8 cellular contexts compared by ENCODE assay signal in the genomic region with DNA sequence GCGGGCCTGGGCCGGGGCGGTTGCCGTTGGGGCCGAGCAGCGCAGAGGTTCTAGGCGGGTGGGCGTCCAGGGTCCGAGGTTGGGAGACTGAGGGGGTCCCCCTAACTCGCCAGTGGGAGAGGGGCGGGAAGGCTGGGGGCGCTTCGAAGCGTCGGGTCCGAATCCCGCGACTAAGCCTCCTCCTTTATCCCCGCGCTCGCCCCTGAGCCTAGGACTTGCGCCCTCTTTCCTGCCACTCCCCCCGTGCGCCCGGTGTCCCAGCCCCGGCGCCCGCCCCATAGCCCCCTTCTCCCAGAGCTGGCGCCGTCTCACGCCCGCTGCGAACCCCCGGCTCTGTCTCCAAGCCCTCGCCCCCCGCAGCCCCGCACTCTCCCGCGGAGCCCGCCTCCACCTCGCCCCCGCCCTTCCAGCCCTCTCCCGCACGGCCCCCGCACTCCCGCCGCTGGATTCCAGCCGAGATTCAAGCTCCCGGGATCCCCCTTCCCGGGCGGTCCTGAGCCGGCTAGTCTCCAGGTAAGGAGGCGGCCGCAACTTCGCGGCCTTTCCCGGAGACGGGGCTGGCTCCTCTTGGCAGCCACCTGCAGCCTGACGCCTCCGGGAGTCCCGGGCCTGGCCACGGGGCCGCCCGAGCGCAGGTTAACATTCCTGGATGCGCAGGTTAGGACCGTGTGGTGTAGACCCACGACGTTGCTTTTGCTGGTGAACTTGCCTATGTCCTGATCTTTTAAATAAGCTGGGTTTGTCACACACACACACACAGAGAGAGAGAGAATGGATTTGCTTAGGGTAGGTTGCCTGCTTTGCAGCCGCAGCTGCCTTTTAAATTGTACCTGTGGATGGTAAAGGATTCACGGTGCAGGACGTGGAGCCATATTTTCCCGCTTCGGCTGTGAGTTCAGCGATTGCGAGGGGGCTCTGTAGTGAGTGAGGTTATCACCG. TPM values are rescaled to one million over a fixed set of nuclear protein-coding genes. Genes with fewer than 3 reads are reported as not detected.
DNase-seq lines count a peak whose midpoint lies in the region; ATAC-seq, FAIRE-seq and TF ChIP-seq lines count a peak whose summit lies in the region.

No MANE protein-coding gene starts in this region.

- no peak overlapping the region for H4K8ac ChIP-seq in H9 (replicated peaks; ENCODE audit: insufficient read length, low read depth, low read length)

- H3K4me1 ChIP-seq in H9 (ENCODE audit: insufficient read depth, low read length) (peaks cover 3% of the 10 kb centered on the region; the same call in 1 of the 2 replicates), PC-3 (ENCODE audit: insufficient read depth, low read length) (peaks cover 11% of the 10 kb centered on the region; the same call in 1 of the 2 replicates), body of pancreas (peaks cover 39% of the 10 kb centered on the region), small intestine (ENCODE audit: control insufficient read depth in 2 of 2, insufficient read depth in 1 of 2, low read depth in 1 of 2, low read length in 1 of 2) (no peaks in the 10 kb centered on the region)

- H3K9me2 ChIP-seq in PC-3 (replicated peaks; ENCODE audit: low read length): no peaks in the 10 kb centered on the region

- peak in 1 of 3 donors; percentile 11 for TF ChIP-seq POLR2A in body of pancreas (IDR thresholded peaks at IDR 0.05)

- no peak overlapping the region for H3K56ac ChIP-seq in H9 (ENCODE audit: insufficient read length, low read depth, low read length)

- H3K36me3 ChIP-seq in PC-3 (ENCODE audit: low read depth, low read length) (no peaks in the 10 kb centered on the region), body of pancreas (replicated peaks in 1 of 2; ENCODE audit: insufficient read depth in 1 of 2, low read depth in 2 of 2) (no peaks in the 10 kb centered on the region), small intestine (ENCODE audit: control insufficient read depth in 2 of 2, insufficient read depth in 2 of 2, low read length in 2 of 2) (no peaks in the 10 kb centered on the region)

- H3F3A ChIP-seq in PC-3 (ENCODE audit: low read length, unreplicated experiment): no peaks in the 10 kb centered on the region

- no peak overlapping the region for H2BK120ac ChIP-seq in H9 (ENCODE audit: low read depth, low read length, poor library complexity, severe bottlenecking)

- CTCF ChIA-PET in PC-3 (lab: Charles Lee): interaction anchor here (0.6 to 1.3 kb wide), 11 partner anchors 13 to 645 kb away, joined by 3 to 18 read pairs (median 3); no protein-coding TSS in a partner anchor

- H3K9me3 ChIP-seq in H9 (ENCODE audit: control insufficient read depth, low read depth, low read length) (no peaks in the 10 kb centered on the region), PC-3 (ENCODE audit: low read length) (no peaks in the 10 kb centered on the region), body of pancreas (no peaks in the 10 kb centered on the region), small intestine (ENCODE audit: control insufficient read depth, low read depth) (no peaks in the 10 kb centered on the region)

- intact Hi-C loops in PC-3 (cut with micrococcal nuclease) (loop anchor here (1.0 to 2.0 kb wide), 2 partner anchors 44 to 71 kb away; no protein-coding TSS in a partner anchor), body of pancreas (cut with DNase I) (no loop called here)

- peak overlapping the region; percentile 67 to 84 for H3K4me3 Mint-ChIP-seq in H9

- H2BK12ac ChIP-seq in H9 (ENCODE audit: insufficient read length, low read depth, low read length): no peak overlapping the region

- H3K4me1 Mint-ChIP-seq in H9: peaks cover 50 to 57% of the 10 kb centered on the region in 2 experiments

- H3K14ac ChIP-seq in H9 (ENCODE audit: insufficient read depth, low read length): peak overlapping the region; percentile 89

- WGBS in H9 (ENCODE audit: extremely low coverage, insufficient read length, low lambda C conversion rate): no CpG with 5 or more reads among the region's 77 CpGs
- 3 to 13% methylated on average over 28 to 77 of the region's 77 CpGs for WGBS in body of pancreas, 2 donors
- 2 to 5% (median 2%) methylated on average over 41 to 77 of the region's 77 CpGs for WGBS in small intestine, 3 donors

- DNase-seq in D341Med (ENCODE audit: low spot score): peak; percentile 70
- DNase-seq in H9: peak; percentile 63
- peak; percentile 50 for DNase-seq in PC-3
- DNase-seq in body of pancreas: peak; percentile 59 to 68 (median 64)
- peak; percentile 63 for DNase-seq in iPS-NIHi11 (ENCODE audit: low spot score)
- DNase-seq in small intestine: peak; percentile 54
- DNase-seq in GDM1 (lab: John Stamatoyannopoulos, UW): no peak

- H4K20me1 ChIP-seq in H9 (ENCODE audit: control insufficient read depth, insufficient read depth, insufficient read length): no peaks in the 10 kb centered on the region
- H4K20me1 ChIP-seq in PC-3 (ENCODE audit: low read length): no peaks in the 10 kb centered on the region

- H3K36me3 Mint-ChIP-seq in H9 (ENCODE audit: insufficient read depth in 1 of 3, low read depth in 3 of 3): peaks cover 0 to 17% (median 13%) of the 10 kb centered on the region in 3 experiments; a peak in 5 of 7 replicates

- no peak overlapping the region for H3T11ph ChIP-seq in H9 (ENCODE audit: low read length)

- no peaks in the 10 kb centered on the region for H3K79me1 ChIP-seq in H9 (ENCODE audit: insufficient read depth, low read depth, low read length, poor library complexity, severe bottlenecking)

- H3K9me3 Mint-ChIP-seq in H9: no peaks in the 10 kb centered on the region

- ATAC-seq in PC-3 (peak; percentile 59), body of pancreas (peak; percentile 49), HG03469 (IDR thresholded peaks at IDR 0.05; ENCODE audit: unreplicated experiment) (no peak)

- no peak for TF ChIP-seq CTCF in H9 (conservative IDR thresholded peaks at IDR 0.05)
- no peak; the same call in 1 of the 2 replicates for TF ChIP-seq CTCF in PC-3 (conservative IDR thresholded peaks at IDR 0.05; ENCODE audit: low read depth, low read length)
- peak in 3 of 7 experiments; percentile 6 to 21 (median 11) for TF ChIP-seq CTCF in body of pancreas (IDR thresholded peaks at IDR 0.05)

- no peak for FAIRE-seq in small intestine (lab: Jason Lieb, UNC)

- H3K23ac ChIP-seq in H9 (ENCODE audit: insufficient read length, low read depth, low read length): no peak overlapping the region

- H2AK5ac ChIP-seq in H9 (ENCODE audit: insufficient read length, low read length): no peak overlapping the region

- H2BK15ac ChIP-seq in H9 (ENCODE audit: low read depth, low read length): no peak overlapping the region

- peaks cover 34% of the 10 kb centered on the region for H3K27me3 Mint-ChIP-seq in H9 (ENCODE audit: low read depth)

- H3K4me2 ChIP-seq in H9 (ENCODE audit: insufficient read depth, insufficient read length, low read length) (peak overlapping the region; percentile 85), PC-3 (ENCODE audit: low read length) (peak overlapping the region; percentile 73)

- H3K4ac ChIP-seq in H9 (ENCODE audit: low read depth, low read length): no peak overlapping the region

- H3K27ac Mint-ChIP-seq in H9: peak overlapping the region in 2 of 3 experiments; percentile 24 to 26; a peak in 2 of 7 replicates

- BruUV-seq in PC-3 (replicated peaks; lab: Mats Ljungman, UMichigan): TSS peak; percentile 36

- H3K23me2 ChIP-seq in H9 (ENCODE audit: insufficient read length, low read depth, low read length, poor library complexity, severe bottlenecking): peaks cover 14% of the 10 kb centered on the region

- H2AFZ ChIP-seq in H9 (ENCODE audit: low read length): no peak overlapping the region
- H2AFZ ChIP-seq in PC-3 (ENCODE audit: low read length): peak overlapping the region; percentile 82

- no peak overlapping the region for H2BK5ac ChIP-seq in H9 (ENCODE audit: insufficient read length, low read length)

- H3K18ac ChIP-seq in H9 (ENCODE audit: insufficient read length, low read depth, low read length): peak overlapping the region; percentile 61

- H2BK20ac ChIP-seq in H9 (ENCODE audit: low read depth, low read length, poor library complexity, severe bottlenecking): no peak overlapping the region

- POLR2A ChIA-PET in PC-3 (lab: Charles Lee; ENCODE audit: unreplicated experiment): interaction anchor here (0.6 to 0.8 kb wide), 4 partner anchors 70 to 1145 kb away, joined by 3 to 4 read pairs (median 4); no protein-coding TSS in a partner anchor

- no peak overlapping the region for H4K91ac ChIP-seq in H9 (ENCODE audit: insufficient read length, low read depth, low read length)

- no peak overlapping the region for H3K27ac ChIP-seq in H9 (ENCODE audit: insufficient read length, low read depth, low read length)
- H3K27ac ChIP-seq in PC-3 (ENCODE audit: low read length): no peak overlapping the region
- H3K27ac ChIP-seq in body of pancreas: peak overlapping the region; percentile 39 to 80 (median 77)
- H3K27ac ChIP-seq in small intestine (ENCODE audit: low read depth in 1 of 2, low read length in 1 of 2): peak overlapping the region; percentile 56 to 62

- H3K79me2 ChIP-seq in H9 (ENCODE audit: insufficient read depth, low read length) (no peaks in the 10 kb centered on the region), PC-3 (ENCODE audit: low read length) (no peaks in the 10 kb centered on the region)

- H4K5ac ChIP-seq in H9 (ENCODE audit: insufficient read length, low read depth, low read length): no peak overlapping the region

- H3K27me3 ChIP-seq in H9 (ENCODE audit: insufficient read depth, low read length): peaks cover 7% of the 10 kb centered on the region; the same call in 1 of the 2 replicates
- H3K27me3 ChIP-seq in PC-3 (ENCODE audit: low read length): no peaks in the 10 kb centered on the region
- no peaks in the 10 kb centered on the region for H3K27me3 ChIP-seq in body of pancreas
- no peaks in the 10 kb centered on the region for H3K27me3 ChIP-seq in small intestine (ENCODE audit: control insufficient read depth in 2 of 2, insufficient read depth in 2 of 2, low read length in 2 of 2)

- peak overlapping the region; percentile 55 for H3K9ac ChIP-seq in H9 (ENCODE audit: extremely low read depth, insufficient read length, low read length)
- peak overlapping the region; percentile 75 for H3K9ac ChIP-seq in PC-3 (ENCODE audit: low read length)

- H3K4me3 ChIP-seq in PC-3 (ENCODE audit: low read length): peak overlapping the region; percentile 64
- H3K4me3 ChIP-seq in body of pancreas: peak overlapping the region; percentile 40 to 50
- H3K4me3 ChIP-seq in small intestine (ENCODE audit: low read depth in 1 of 2, low read length in 2 of 2): peak overlapping the region; percentile 56 to 77

RNA-seq across cellular contexts. Expression of a gene that starts 0.6 kb away (rescaled TPM):
- total RNA-seq in H9 (2021): 17.9 and 19.8 TPM in 2 replicates
- 6.2 and 16.6 TPM in 2 replicates for total RNA-seq in PC-3 (2014; rRNA removed)
- 10 to 100 TPM in 1 of 2 donors, 1 to 10 TPM in 1; 9.9 to 10.5 TPM for total RNA-seq in body of pancreas
- polyA plus RNA-seq in small intestine: 1 to 10 TPM; 2.2 to 6.5 (median 3.5) TPM

Comparison
In these comparisons a context has a peak if more than half of its experiments do, and no peak if none do; other contexts are left out.
1. H3K27ac ChIP-seq: peak in body of pancreas (4 of 4) and small intestine (2 of 2); none in H9 (single experiment) and PC-3 (single experiment).
2. Peak in every context shown above with its lines, with median percentiles within 50 percentile points of each other: H3K4me3 ChIP-seq.